In the genomic region with DNA sequence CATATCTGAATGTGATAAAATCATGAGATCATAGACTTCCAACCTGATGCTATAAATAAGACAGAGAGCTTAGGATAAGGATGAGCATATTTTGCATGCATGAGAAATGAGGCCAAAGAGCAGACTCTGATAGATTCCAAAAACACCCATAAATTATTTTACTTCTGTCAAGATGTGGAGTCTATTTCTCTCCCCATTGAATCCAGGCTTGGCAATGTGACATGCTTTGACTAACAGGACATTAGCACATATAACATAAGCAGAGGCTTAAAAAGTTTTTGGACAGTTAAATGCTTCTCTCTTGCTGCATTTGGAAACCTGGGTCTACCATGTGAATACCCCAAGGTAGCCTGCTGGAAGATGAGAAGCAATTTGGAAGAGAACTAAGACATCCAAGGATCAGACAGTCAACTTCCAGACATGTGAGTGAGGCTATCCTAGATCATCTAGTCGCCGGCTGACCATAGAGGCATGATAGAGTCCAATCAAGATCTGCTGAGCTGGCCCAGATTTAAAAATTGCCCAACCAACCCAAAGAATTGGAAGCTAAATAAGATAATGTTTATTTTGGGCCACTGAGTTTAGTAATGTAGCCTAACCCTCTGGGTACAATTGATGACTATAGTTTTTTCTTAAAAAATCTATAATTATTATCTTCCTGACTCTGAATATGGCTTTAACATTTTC, we compare ENCODE assay signal across 37 cellular contexts. TPM values are rescaled to one million over a fixed set of nuclear protein-coding genes. Genes with fewer than 3 reads are reported as not detected.
"Had no signal": no experiment of that assay in that cellular context is flagged by ENCODE, and none has a peak within 500 bp of the region (broad histone marks: within the 10 kb centered on the region; RNA-seq: fewer than 3 reads in every experiment).

No MANE protein-coding gene starts in this region.

- H3K36me3 Mint-ChIP-seq: activated CD4-positive, alpha-beta memory T cell treated with anti-CD3 and anti-CD28 coated beads for 36 hours; activated naive CD4-positive, alpha-beta T cell treated with anti-CD3 and anti-CD28 coated beads, Interleukin-2, amount 50 U/mL, for 72 hours; T-cell had no signal

- H2AFZ ChIP-seq: PC-9 had no signal

- H3K27me3 Mint-ChIP-seq: activated B cell treated with CpG ODN at 0.5 μM for 24 hours had no signal

- FAIRE-seq: RCC 7860 had no signal

- H3K4me1 Mint-ChIP-seq: activated B cell treated with CpG ODN at 0.5 μM for 24 hours; central memory CD8-positive, alpha-beta T cell; T-cell had no signal

- ATAC-seq: activated naive CD4-positive, alpha-beta T cell treated with anti-CD3 and anti-CD28 coated beads, Interleukin-2, amount 50 U/mL, for 72 hours; activated T-cell treated with anti-CD3 and anti-CD28 coated beads, Interleukin-2, amount 50 U/mL, for 4 hours; Right ventricle myocardium inferior; SK-N-SH treated with all-trans-retinoic acid at 6 μM for 48 hours; T-cell had no signal

- H3K4me3 ChIP-seq: cardiac muscle cell, PC-9 had no signal

- H3K9me3 Mint-ChIP-seq: central memory CD8-positive, alpha-beta T cell had no signal

- DNase-seq: activated B cell treated with CpG ODN at 0.5 μM for 24 hours; activated CD4-positive, alpha-beta memory T cell treated with anti-CD3 and anti-CD28 coated beads for 36 hours; activated CD4-positive, alpha-beta T cell treated with anti-CD3 and anti-CD28 coated beads for 4 hours; activated CD4-positive, alpha-beta T cell treated with anti-CD3 and anti-CD28 coated beads, Interleukin-2, amount 50 U/mL, for 1 hour; activated CD4-positive, CD25-positive, alpha-beta regulatory T cell treated with anti-CD3 and anti-CD28 coated beads, Interleukin-2, amount 50 U/mL, for 72 hours; activated CD8-positive, alpha-beta memory T cell treated with anti-CD3 and anti-CD28 coated beads, Interleukin-2, amount 50 U/mL, for 4 hours; activated gamma-delta T cell treated with Interleukin-2 at 50 U/mL for 16 hours; activated naive CD4-positive, alpha-beta T cell treated with anti-CD3 and anti-CD28 coated beads for 36 hours; activated T-cell treated with anti-CD3 and anti-CD28 coated beads for 4 hours; activated T-cell treated with anti-CD3 and anti-CD28 coated beads, Interleukin-2, amount 50 U/mL, for 4 hours; anterior cingulate cortex; Karpas-422; KBM-7; NCI-H1048; NCI-H1105 treated with DMSO at 0.1 percent for 48 hours; NCI-H1436 treated with DMSO at 0.1 percent for 48 hours; NCI-H1694 treated with DMSO at 0.1 percent for 48 hours; NCI-H2029; NCI-H345; NCI-H510A; NCI-H526; NCI-H748 treated with DMSO at 0.1 percent for 48 hours; PC-9; SIG-M5; T-cell; T-helper 2 cell; T-helper 9 cell had no signal

- H3K27ac ChIP-seq: cardiac muscle cell, PC-9, RWPE1, VCaP had no signal

- H3K4me2 ChIP-seq: PC-9 had no signal

- H3K36me3 ChIP-seq: cardiac muscle cell had no signal

- H3K4me3 Mint-ChIP-seq: activated B cell treated with CpG ODN at 0.5 μM for 24 hours; activated CD4-positive, alpha-beta memory T cell treated with anti-CD3 and anti-CD28 coated beads for 36 hours; activated naive CD4-positive, alpha-beta T cell treated with anti-CD3 and anti-CD28 coated beads for 36 hours; activated T-cell treated with anti-CD3 and anti-CD28 coated beads, Interleukin-2, amount 50 U/mL, for 4 hours; activated T-helper 1 cell treated with anti-CD3 and anti-CD28 coated beads, Interleukin-12 subunit alpha, Interleukin-12 subunit beta, Interleukin-2, Interleukin-4 antibody, amounts not matched to agents 30 ng/mL and 10 ng/mL and 1 ng/mL, durations not matched to agents 14 hours and 24 hours and 36 hours; central memory CD8-positive, alpha-beta T cell; T-cell had no signal

- H3K27me3 ChIP-seq: cardiac muscle cell had no signal

- H3K27ac Mint-ChIP-seq: activated B cell treated with CpG ODN at 0.5 μM for 24 hours; activated CD4-positive, alpha-beta memory T cell treated with anti-CD3 and anti-CD28 coated beads for 36 hours; activated naive CD4-positive, alpha-beta T cell treated with anti-CD3 and anti-CD28 coated beads for 36 hours; activated naive CD4-positive, alpha-beta T cell treated with anti-CD3 and anti-CD28 coated beads, Interleukin-2, amount 50 U/mL, for 72 hours; activated T-helper 1 cell treated with anti-CD3 and anti-CD28 coated beads, Interleukin-12 subunit alpha, Interleukin-12 subunit beta, Interleukin-2, Interleukin-4 antibody, amounts not matched to agents 30 ng/mL and 10 ng/mL and 1 ng/mL, durations not matched to agents 14 hours and 24 hours and 36 hours; T-cell had no signal

RNA-seq across cellular contexts. Expression of a gene that starts 30.3 kb away (rescaled TPM):
- total RNA-seq: activated B cell treated with CpG ODN at 0.5 μM for 24 hours; activated naive CD4-positive, alpha-beta T cell treated with anti-CD3 and anti-CD28 coated beads for 36 hours; OCI-LY7 had no signal
